In the genomic region with DNA sequence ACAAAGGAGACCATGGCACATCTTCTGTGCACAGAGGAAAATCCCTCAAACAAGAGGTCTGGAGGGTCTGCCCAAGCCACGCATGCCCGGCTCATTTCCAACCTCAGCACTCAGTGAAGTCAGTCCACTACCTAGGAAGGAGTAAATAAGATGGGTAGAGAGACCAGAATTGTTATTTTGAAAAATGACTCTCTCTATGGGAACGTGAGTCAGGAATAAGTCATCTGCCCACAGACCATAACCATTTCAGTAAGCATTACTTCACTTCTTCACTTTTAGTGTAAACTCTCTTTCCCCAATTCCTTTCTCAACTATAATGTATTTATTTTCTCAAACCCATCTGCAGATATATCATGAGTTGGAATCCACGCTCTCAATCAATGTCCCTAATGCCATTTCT, we compare ENCODE assay signal across 30 cellular contexts.
"Had no signal": no experiment of that assay in that cellular context is flagged by ENCODE, and none has a peak within 500 bp of the region (broad histone marks: within the 10 kb centered on the region; RNA-seq: fewer than 3 reads in every experiment).

No MANE protein-coding gene starts in this region.

- H3K9me3 ChIP-seq: body of pancreas, esophagus squamous epithelium, gastrocnemius medialis, pancreas, prostate gland, testis, transverse colon had no signal

- ATAC-seq: body of pancreas; gastrocnemius medialis; left cardiac atrium; left ventricle myocardium superior; naive thymus-derived CD8-positive, alpha-beta T cell; pancreas; sciatic nerve; stimulated activated naive CD8-positive, alpha-beta T cell treated with anti-CD3 and anti-CD28 coated beads, Interleukin-15, Interleukin-2, amounts not matched to agents 100 U/mL and 50 U/mL, for 24 hours; WTC11 had no signal

- H3K4me3 ChIP-seq: body of pancreas, esophagus squamous epithelium, gastrocnemius medialis, hepatocyte, pancreas, prostate gland, skin epidermis, testis, transverse colon had no signal

- H2AFZ ChIP-seq: hepatocyte had no signal

- H3K4me1 ChIP-seq: body of pancreas, esophagus squamous epithelium, gastrocnemius medialis, pancreas, prostate gland, testis, transverse colon had no signal

- H3K27me3 ChIP-seq: body of pancreas, esophagus squamous epithelium, gastrocnemius medialis, hepatocyte, pancreas, testis, transverse colon had no signal

- H3K79me2 ChIP-seq: hepatocyte had no signal

- H3K36me3 ChIP-seq: esophagus squamous epithelium, gastrocnemius medialis, pancreas, prostate gland, transverse colon had no signal

- H3K27ac ChIP-seq: body of pancreas, epithelial cell of prostate, esophagus squamous epithelium, gastrocnemius medialis, hepatocyte, pancreas, prostate gland, skin epidermis, testis, transverse colon had no signal

- DNase-seq: activated CD4-positive, alpha-beta T cell treated with anti-CD3 and anti-CD28 coated beads, Interleukin-2, amount 50 U/mL, for 4 hours; activated effector memory CD4-positive, alpha-beta T cell treated with Interleukin-2 at 50 U/mL for 16 hours; activated naive CD4-positive, alpha-beta T cell treated with Interleukin-2 at 50 U/mL for 16 hours; activated T-cell treated with anti-CD3 and anti-CD28 coated beads for 4 hours; activated T-cell treated with anti-CD3 and anti-CD28 coated beads, Interleukin-2, amount 50 U/mL, for 72 hours; anterior cingulate cortex; body of pancreas; caudate nucleus; esophagus squamous epithelium; gastrocnemius medialis; islet precursor cell; left cardiac atrium; left ventricle myocardium superior; midbrain; naive thymus-derived CD8-positive, alpha-beta T cell; nucleus accumbens; pancreas; retina; stimulated activated CD4-positive, alpha-beta T cell treated with anti-CD3 and anti-CD28 coated beads, Interleukin-12 subunit alpha, Interleukin-12 subunit beta, amount 100 ng/mL, for 4 hours; stimulated activated CD4-positive, alpha-beta T cell treated with anti-CD3 and anti-CD28 coated beads, Interleukin-4, amount 100 ng/mL, for 1 hour; stimulated activated naive CD8-positive, alpha-beta T cell treated with anti-CD3 and anti-CD28 coated beads, Interleukin-15, Interleukin-2, amounts not matched to agents 100 U/mL and 50 U/mL, for 24 hours; T-helper 2 cell; testis; transverse colon had no signal

- H3K4me2 ChIP-seq: hepatocyte had no signal
